ENCODE assay signal across 23 cellular contexts in genomic region chr2:216578325-216578724, GRCh38. TPM values are rescaled to one million over a fixed set of nuclear protein-coding genes. Genes with fewer than 3 reads are reported as not detected.
A peak's percentile ranks its signal among the peaks of the same experiment; 100 is the strongest.
DNase-seq lines count a peak whose midpoint lies in the region; ATAC-seq, FAIRE-seq and TF ChIP-seq lines count a peak whose summit lies in the region.
"Had no signal": no experiment of that assay in that cellular context is flagged by ENCODE, and none has a peak within 500 bp of the region (broad histone marks: within the 10 kb centered on the region; RNA-seq: fewer than 3 reads in every experiment).

No MANE protein-coding gene starts in this region.

- BruUV-seq in Caco-2 (replicated peaks; lab: Mats Ljungman, UMichigan): no TSS peak

- no peaks in the 10 kb centered on the region for H3K4me1 Mint-ChIP-seq in Caco-2 (ENCODE audit: low read depth, unreplicated experiment)

- no peak for DNase-seq in H54 (ENCODE audit: insufficient read length, low spot score)
- DNase-seq in RPMI7951 (ENCODE audit: low read depth): peak; percentile 48
- DNase-seq in bronchial epithelial cell (ENCODE audit: low read depth): no peak
- DNase-seq in osteoblast (ENCODE audit: insufficient read length, low spot score, missing footprints): no peak
- no peak for DNase-seq in ureter (ENCODE audit: low spot score)
- no peak for DNase-seq in Caco-2
- no peak for DNase-seq in SK-N-DZ (ENCODE audit: low spot score)
- DNase-seq: activated CD8-positive, alpha-beta memory T cell treated with anti-CD3 and anti-CD28 coated beads for 24 hours; activated gamma-delta T cell treated with Interleukin-2 at 50 U/mL for 16 hours; activated T-cell treated with anti-CD3 and anti-CD28 coated beads, Interleukin-2, amount 50 U/mL, for 1 hour; CD4-positive, alpha-beta T cell; DMS 273 treated with DMSO at 0.1 percent for 48 hours; effector memory CD8-positive, alpha-beta T cell; GOT3; NCI-H1105 treated with DMSO at 0.1 percent for 48 hours; NCI-H2029; psoas muscle; Right ventricle myocardium superior; stimulated activated CD8-positive, alpha-beta memory T cell treated with anti-CD3 and anti-CD28 coated beads, Interleukin-4, amount 100 ng/mL, for 48 hours had no signal

- no peaks in the 10 kb centered on the region for H3K36me3 ChIP-seq in bronchial epithelial cell (ENCODE audit: control insufficient read depth, insufficient read depth, low read length)
- no peaks in the 10 kb centered on the region for H3K36me3 ChIP-seq in osteoblast (ENCODE audit: insufficient read depth, low read length)
- H3K36me3 ChIP-seq in Caco-2 (ENCODE audit: control insufficient read depth, insufficient read depth, low read length): no peaks in the 10 kb centered on the region
- H3K36me3 ChIP-seq: tibial nerve had no signal

- no peaks in the 10 kb centered on the region for H3K36me3 Mint-ChIP-seq in Caco-2 (ENCODE audit: insufficient read depth, unreplicated experiment)

- H3K27me3 ChIP-seq in bronchial epithelial cell (ENCODE audit: control insufficient read depth, insufficient read depth, low read length) (peaks cover 2% of the 10 kb centered on the region), osteoblast (ENCODE audit: insufficient read depth, low read length) (no peaks in the 10 kb centered on the region), Caco-2 (replicated peaks; ENCODE audit: control insufficient read depth, insufficient read depth, low read length) (no peaks in the 10 kb centered on the region; the same call in 1 of the 2 replicates)
- H3K27me3 ChIP-seq: tibial nerve had no signal

- intact Hi-C loops in Caco-2 (cut with micrococcal nuclease; ENCODE audit: unreplicated experiment): no loop called here

- no peaks in the 10 kb centered on the region for H3K9me3 ChIP-seq in osteoblast (ENCODE audit: low read depth, low read length)
- no peaks in the 10 kb centered on the region for H3K9me3 ChIP-seq in Caco-2
- H3K9me3 ChIP-seq: psoas muscle, tibial nerve had no signal

- TF ChIP-seq CTCF in bronchial epithelial cell (IDR thresholded peaks at IDR 0.05; ENCODE audit: insufficient read depth, low read length, severe bottlenecking): no peak
- TF ChIP-seq CTCF in osteoblast (IDR thresholded peaks at IDR 0.05; ENCODE audit: extremely low read depth, low read depth, low read length): no peak
- TF ChIP-seq CTCF in Caco-2 (IDR thresholded peaks at IDR 0.05; ENCODE audit: insufficient read depth in 1 of 2, low read depth in 1 of 2, low read length in 1 of 2, severe bottlenecking in 1 of 2, unreplicated experiment in 1 of 2): no peak

- CTCF ChIA-PET in Caco-2 (lab: Charles Lee): no interaction called here

- ATAC-seq in HG02938 (IDR thresholded peaks at IDR 0.05; ENCODE audit: unreplicated experiment): no peak
- ATAC-seq: effector memory CD8-positive, alpha-beta T cell; esophagus mucosa; psoas muscle had no signal

- peak overlapping the region; percentile 30 for H3K27ac ChIP-seq in osteoblast (ENCODE audit: low read depth, low read length)
- H3K27ac ChIP-seq: psoas muscle, tibial nerve had no signal

- no peak overlapping the region for H3K4me2 ChIP-seq in osteoblast (ENCODE audit: insufficient read depth, low read length)

- H3K27me3 Mint-ChIP-seq in Caco-2 (ENCODE audit: insufficient read depth, unreplicated experiment): peaks cover 27% of the 10 kb centered on the region

- no peak overlapping the region for H3K27ac Mint-ChIP-seq in Caco-2 (ENCODE audit: unreplicated experiment)
- H3K27ac Mint-ChIP-seq: CD4-positive, alpha-beta T cell; effector memory CD8-positive, alpha-beta T cell had no signal

- H3K4me1 ChIP-seq in osteoblast (ENCODE audit: insufficient read depth, low read length): peaks cover 47% of the 10 kb centered on the region
- H3K4me1 ChIP-seq in Caco-2: no peaks in the 10 kb centered on the region

- FAIRE-seq in H54 (lab: Jason Lieb, UNC) (peak; percentile 43), bronchial epithelial cell (lab: Jason Lieb, UNC) (peak; percentile 32)
- FAIRE-seq: colon had no signal

- POLR2A ChIA-PET in Caco-2 (lab: Charles Lee): no interaction called here

- no peak for TF ChIP-seq POLR2A in H54 (IDR thresholded peaks at IDR 0.05; ENCODE audit: low read depth, low read length)

- H4K20me1 ChIP-seq in osteoblast (ENCODE audit: insufficient read depth, low read length): no peaks in the 10 kb centered on the region

- H3K79me2 ChIP-seq in osteoblast (ENCODE audit: insufficient read depth, low read length): no peaks in the 10 kb centered on the region

- no peak overlapping the region for H3K4me3 Mint-ChIP-seq in Caco-2 (ENCODE audit: unreplicated experiment)
- H3K4me3 Mint-ChIP-seq: CD4-positive, alpha-beta T cell; effector memory CD8-positive, alpha-beta T cell had no signal

- H3K4me3 ChIP-seq in bronchial epithelial cell (ENCODE audit: low read depth, low read length) (no peak overlapping the region), osteoblast (ENCODE audit: insufficient read depth, low read length) (no peak overlapping the region), Caco-2 (ENCODE audit: low read depth, low read length) (no peak overlapping the region)
- H3K4me3 ChIP-seq: psoas muscle, tibial nerve had no signal

- no peaks in the 10 kb centered on the region for H3K9me3 Mint-ChIP-seq in Caco-2 (ENCODE audit: unreplicated experiment)
- H3K9me3 Mint-ChIP-seq: CD4-positive, alpha-beta T cell; effector memory CD8-positive, alpha-beta T cell had no signal

- no peak overlapping the region for H2AFZ ChIP-seq in osteoblast (ENCODE audit: low read length)

RNA-seq across cellular contexts. Expression of gene IGFBP2, which starts 54.9 kb away (rescaled TPM):
- total RNA-seq in RPMI7951 (2014; rRNA removed; shearing (Covaris generic)): 3.5 and 6.4 TPM in 2 replicates
- total RNA-seq in bronchial epithelial cell (41.1 and 329 TPM in 2 replicates), osteoblast (6.5 and 11.2 TPM in 2 replicates), ureter (210 TPM), Caco-2 (2022) (6.6 and 6.7 TPM in 2 replicates)
- 208 and 228 TPM in 2 replicates for polyA plus RNA-seq in SK-N-DZ (2014; cell fraction: cytosol; rRNA removed)
- 86.9 and 130 TPM in 2 replicates for polyA plus RNA-seq in SK-N-DZ (2014; cell fraction: nucleus; rRNA removed)
- total RNA-seq: CD4-positive, alpha-beta T cell had no signal
